8 cellular contexts compared by ENCODE assay signal in the genomic region with DNA sequence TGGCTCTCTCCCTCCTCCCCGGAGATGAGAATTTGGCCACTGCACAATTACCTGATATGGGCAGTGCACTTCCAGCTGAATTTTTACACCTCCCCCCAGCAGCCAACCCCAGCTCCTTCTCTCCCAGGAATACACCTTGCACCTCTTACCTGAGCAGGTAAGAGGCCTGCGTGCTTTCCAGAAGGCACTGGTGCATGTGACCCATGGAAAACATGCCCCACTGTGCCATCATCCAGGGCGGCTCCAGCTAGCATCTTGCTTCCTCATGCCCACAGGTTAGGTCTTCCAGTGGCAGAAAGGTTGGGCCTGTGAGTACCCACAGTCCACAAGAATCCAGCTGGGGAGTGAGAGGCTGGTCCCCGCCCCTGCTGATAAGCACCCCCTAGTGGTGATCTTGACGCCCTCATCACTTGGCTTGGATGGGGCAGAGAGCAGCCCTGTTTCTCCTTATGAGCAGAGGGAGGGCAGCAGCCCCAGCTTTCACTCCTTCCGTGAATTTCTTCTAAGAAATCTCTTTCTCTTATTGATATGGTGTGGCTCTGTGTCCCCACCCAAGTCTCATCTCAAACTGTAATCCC. TPM values are rescaled to one million over a fixed set of nuclear protein-coding genes. Genes with fewer than 3 reads are reported as not detected.
A peak's percentile ranks its signal among the peaks of the same experiment; 100 is the strongest.
DNase-seq lines count a peak whose midpoint lies in the region; ATAC-seq and TF ChIP-seq lines count a peak whose summit lies in the region.

No MANE protein-coding gene starts in this region.

- intact Hi-C loops in Calu3 (cut with micrococcal nuclease; ENCODE audit: unreplicated experiment), result no loop called here

- H3K36me3 Mint-ChIP-seq in Calu3 (ENCODE audit: insufficient read depth, unreplicated experiment) (no peaks in the 10 kb centered on the region), neural crest cell (ENCODE audit: low read depth) (no peaks in the 10 kb centered on the region)

- H3K9me2 ChIP-seq in SU-DHL-6 (replicated peaks; ENCODE audit: insufficient read depth, low read length), result no peaks in the 10 kb centered on the region

- H3K4me1 Mint-ChIP-seq in Calu3 (ENCODE audit: low read depth, unreplicated experiment) (peaks cover 9% of the 10 kb centered on the region), neural crest cell (no peaks in the 10 kb centered on the region)

- no TSS peak for BruUV-seq in Calu3 (replicated peaks; lab: Mats Ljungman, UMichigan)

- H3K9me3 Mint-ChIP-seq in Calu3 (ENCODE audit: low read depth, unreplicated experiment) (no peaks in the 10 kb centered on the region), neural crest cell (no peaks in the 10 kb centered on the region)

- H3K4me3 ChIP-seq in HAP-1, result no peak overlapping the region
- H3K4me3 ChIP-seq in SU-DHL-6 (ENCODE audit: insufficient read depth, low read length, poor library complexity, severe bottlenecking), result no peak overlapping the region
- H3K4me3 ChIP-seq in astrocyte of the spinal cord (ENCODE audit: low read depth, low read length), result no peak overlapping the region

- no peak overlapping the region for H2AFZ ChIP-seq in SU-DHL-6 (ENCODE audit: low read depth, low read length, severe bottlenecking)

- H3K9me3 ChIP-seq in HAP-1 (no peaks in the 10 kb centered on the region), SU-DHL-6 (ENCODE audit: insufficient read depth, low read length) (no peaks in the 10 kb centered on the region)

- no peak overlapping the region for H3K27ac Mint-ChIP-seq in Calu3 (ENCODE audit: unreplicated experiment)
- no peak overlapping the region for H3K27ac Mint-ChIP-seq in neural crest cell (ENCODE audit: unreplicated experiment)

- H3K4me3 Mint-ChIP-seq in Calu3 (ENCODE audit: low read depth, unreplicated experiment), result no peak overlapping the region
- H3K4me3 Mint-ChIP-seq in neural crest cell, result no peak overlapping the region

- H3K27me3 ChIP-seq in HAP-1 (ENCODE audit: low read depth) (no peaks in the 10 kb centered on the region), SU-DHL-6 (ENCODE audit: low read length) (no peaks in the 10 kb centered on the region)

- no peaks in the 10 kb centered on the region for H4K20me1 ChIP-seq in SU-DHL-6 (ENCODE audit: low read depth, low read length)

- TF ChIP-seq CTCF in Calu3 (IDR thresholded peaks at IDR 0.05; ENCODE audit: unreplicated experiment), result no peak
- peak; percentile 44 for TF ChIP-seq CTCF in SU-DHL-6 (IDR thresholded peaks at IDR 0.05; ENCODE audit: insufficient read depth, low read length, poor library complexity, severe bottlenecking)
- peak; percentile 19 for TF ChIP-seq CTCF in astrocyte of the spinal cord (IDR thresholded peaks at IDR 0.05; ENCODE audit: low read depth, low read length)
- peak; percentile 37 for TF ChIP-seq CTCF in neural crest cell (conservative IDR thresholded peaks at IDR 0.05)

- H3K4me2 ChIP-seq in SU-DHL-6 (ENCODE audit: low read depth, low read length, poor library complexity, severe bottlenecking), result no peak overlapping the region

- DNase-seq in Calu3 (peak; percentile 27), HAP-1 (ENCODE audit: low spot score in 2 of 2) (peak; percentile 15 to 57), astrocyte of the spinal cord (ENCODE audit: low read depth, low spot score) (no peak), neural crest cell (ENCODE audit: low read depth, low spot score) (no peak), midbrain (lab: John Stamatoyannopoulos, UW) (no peak)

- in situ Hi-C loops in HAP-1 (cut with MboI; ENCODE audit: low sequenced_read_pairs) (no loop called here), astrocyte of the spinal cord (cut with HindIII; ENCODE audit: low sequenced_read_pairs) (no loop called here)

- no peak overlapping the region for H3K9ac ChIP-seq in SU-DHL-6 (ENCODE audit: low read length)

- no peaks in the 10 kb centered on the region for H3K79me2 ChIP-seq in SU-DHL-6 (ENCODE audit: insufficient read depth, low read length)

- CTCF ChIA-PET in Calu3 (lab: Charles Lee), result no interaction called here

- H3K4me1 ChIP-seq in HAP-1, result no peaks in the 10 kb centered on the region

- H3K36me3 ChIP-seq in HAP-1 (replicated peaks), result no peaks in the 10 kb centered on the region
- no peaks in the 10 kb centered on the region for H3K36me3 ChIP-seq in SU-DHL-6 (ENCODE audit: low read length)

- ATAC-seq in HG02870 (IDR thresholded peaks at IDR 0.05; ENCODE audit: unreplicated experiment) (no peak), GM19328 (IDR thresholded peaks at IDR 0.05; ENCODE audit: unreplicated experiment) (no peak)

- H3K27ac ChIP-seq in SU-DHL-6 (ENCODE audit: low read depth, low read length), result no peak overlapping the region

- H3F3A ChIP-seq in SU-DHL-6 (ENCODE audit: insufficient read depth), result no peaks in the 10 kb centered on the region

- H3K27me3 Mint-ChIP-seq in Calu3 (ENCODE audit: unreplicated experiment), result no peaks in the 10 kb centered on the region
- no peaks in the 10 kb centered on the region for H3K27me3 Mint-ChIP-seq in neural crest cell (ENCODE audit: low read depth)

RNA-seq across cellular contexts. Expression of a gene that starts 57.8 kb away (rescaled TPM):
- total RNA-seq in Calu3 (2022), result 0.19 TPM in 1 of 2 replicates, not detected in the other
- 3.0 TPM in 2 replicates for total RNA-seq in neural crest cell

Comparison
In these comparisons a context has a peak if more than half of its experiments do, and no peak if none do; other contexts are left out.
1. DNase-seq: peak in Calu3 (single experiment) and HAP-1 (2 of 2); none in astrocyte of the spinal cord (single experiment), neural crest cell (single experiment) and midbrain (single experiment).